Comparison of ENCODE assay signal across 8 cellular contexts in genomic region chr2:105344704-105345345, GRCh38. TPM values are rescaled to one million over a fixed set of nuclear protein-coding genes. Genes with fewer than 3 reads are reported as not detected.
A peak's percentile ranks its signal among the peaks of the same experiment; 100 is the strongest.
DNase-seq lines count a peak whose midpoint lies in the region; ATAC-seq and TF ChIP-seq lines count a peak whose summit lies in the region.

No MANE protein-coding gene starts in this region.

- ATAC-seq in HG03139 (IDR thresholded peaks at IDR 0.05; ENCODE audit: unreplicated experiment) (no peak), HG03108 (IDR thresholded peaks at IDR 0.05; ENCODE audit: unreplicated experiment) (no peak)

- H3K9me3 Mint-ChIP-seq in neural crest cell, result no peaks in the 10 kb centered on the region
- no peaks in the 10 kb centered on the region for H3K9me3 Mint-ChIP-seq in activated naive CD8-positive, alpha-beta T cell treated with anti-CD3 and anti-CD28 coated beads for 36 hours

- no peaks in the 10 kb centered on the region for H3K27me3 Mint-ChIP-seq in neural crest cell (ENCODE audit: low read depth)
- no peaks in the 10 kb centered on the region for H3K27me3 Mint-ChIP-seq in activated naive CD8-positive, alpha-beta T cell treated with anti-CD3 and anti-CD28 coated beads for 36 hours

- in situ Hi-C loops in G401 (cut with HindIII; ENCODE audit: low sequenced_read_pairs), result no loop called here

- H3K4me3 ChIP-seq in NB4 (ENCODE audit: low read depth, low read length), result no peak overlapping the region
- no peak overlapping the region for H3K4me3 ChIP-seq in cardiac fibroblast (replicated peaks in 1 of 2; ENCODE audit: low read depth in 2 of 2, low read length in 2 of 2)

- H3K4me1 Mint-ChIP-seq in neural crest cell, result no peaks in the 10 kb centered on the region
- H3K4me1 Mint-ChIP-seq in activated naive CD8-positive, alpha-beta T cell treated with anti-CD3 and anti-CD28 coated beads for 36 hours, result peaks cover 8% of the 10 kb centered on the region

- H3K27ac Mint-ChIP-seq in neural crest cell (ENCODE audit: unreplicated experiment), result no peak overlapping the region
- H3K27ac Mint-ChIP-seq in activated naive CD8-positive, alpha-beta T cell treated with anti-CD3 and anti-CD28 coated beads for 36 hours, result no peak overlapping the region

- DNase-seq in G401 (ENCODE audit: low spot score), result peak; percentile 48
- DNase-seq in NB4 (ENCODE audit: low read depth), result peak; percentile 49
- peak; percentile 59 to 72 for DNase-seq in cardiac fibroblast (ENCODE audit: low read depth in 2 of 2)
- DNase-seq in neural crest cell (ENCODE audit: low read depth, low spot score), result no peak
- no peak for DNase-seq in activated naive CD4-positive, alpha-beta T cell treated with anti-CD3 and anti-CD28 coated beads, Interleukin-2, amount 50 U/mL, for 16 hours
- DNase-seq in activated naive CD8-positive, alpha-beta T cell treated with anti-CD3 and anti-CD28 coated beads for 36 hours, result no peak

- TF ChIP-seq CTCF in NB4 (IDR thresholded peaks at IDR 0.05; ENCODE audit: low read depth, low read length) (peak; percentile 10), cardiac fibroblast (IDR thresholded peaks at IDR 0.05; ENCODE audit: low read depth, low read length) (peak; percentile 17), neural crest cell (conservative IDR thresholded peaks at IDR 0.05) (peak; percentile 63)

- H3K36me3 Mint-ChIP-seq in neural crest cell (ENCODE audit: low read depth), result peaks cover 2% of the 10 kb centered on the region
- H3K36me3 Mint-ChIP-seq in activated naive CD8-positive, alpha-beta T cell treated with anti-CD3 and anti-CD28 coated beads for 36 hours, result peaks cover 12% of the 10 kb centered on the region

- TF ChIP-seq POLR2A in NB4 (IDR thresholded peaks at IDR 0.05; ENCODE audit: extremely low read depth, insufficient read length), result no peak

- no peak overlapping the region for H3K4me3 Mint-ChIP-seq in neural crest cell
- H3K4me3 Mint-ChIP-seq in activated naive CD8-positive, alpha-beta T cell treated with anti-CD3 and anti-CD28 coated beads for 36 hours, result no peak overlapping the region

RNA-seq across cellular contexts. Expression of gene C2orf49, which starts 7.5 kb away (rescaled TPM):
- total RNA-seq in G401 (2014; rRNA removed; shearing (Covaris generic)), result 8.3 and 46.0 TPM in 2 replicates
- total RNA-seq in neural crest cell, result 19.9 and 20.0 TPM in 2 replicates
- total RNA-seq in activated naive CD8-positive, alpha-beta T cell treated with anti-CD3 and anti-CD28 coated beads for 36 hours, result 10 to 100 TPM; 19.0 to 22.4 TPM

RNA-seq across cellular contexts. Expression of gene TGFBRAP1, which starts 15.3 kb away (rescaled TPM):
- 16.7 and 30.4 TPM in 2 replicates for total RNA-seq in G401 (2014; rRNA removed; shearing (Covaris generic))
- total RNA-seq in neural crest cell, result 19.6 and 23.8 TPM in 2 replicates
- total RNA-seq in activated naive CD8-positive, alpha-beta T cell treated with anti-CD3 and anti-CD28 coated beads for 36 hours, result 10 to 100 TPM; 28.7 to 30.1 TPM

RNA-seq across cellular contexts. Expression of gene FHL2, which starts 54.0 kb away (rescaled TPM):
- 54.6 and 70.4 TPM in 2 replicates for total RNA-seq in G401 (2014; rRNA removed; shearing (Covaris generic))
- 3.8 and 4.8 TPM in 2 replicates for total RNA-seq in neural crest cell
- total RNA-seq in activated naive CD8-positive, alpha-beta T cell treated with anti-CD3 and anti-CD28 coated beads for 36 hours, result 1 to 10 TPM; 4.7 to 5.1 TPM

Comparison
In these comparisons a context has a peak if more than half of its experiments do, and no peak if none do; other contexts are left out.
1. DNase-seq: peak in G401 (single experiment), NB4 (single experiment) and cardiac fibroblast (2 of 2); none in neural crest cell (single experiment), activated naive CD4-positive, alpha-beta T cell treated with anti-CD3 and anti-CD28 coated beads, Interleukin-2, amount 50 U/mL, for 16 hours (single experiment) and activated naive CD8-positive, alpha-beta T cell treated with anti-CD3 and anti-CD28 coated beads for 36 hours (single experiment).
2. CTCF ChIP-seq: peak in every context shown above with its lines; median percentile 63 in neural crest cell; 17 in cardiac fibroblast; 10 in NB4.